19 cellular contexts compared by ENCODE assay signal in genomic region chr3:186382217-186382885, GRCh38. TPM values are rescaled to one million over a fixed set of nuclear protein-coding genes. Genes with fewer than 3 reads are reported as not detected.
A peak's percentile ranks its signal among the peaks of the same experiment; 100 is the strongest.
DNase-seq lines count a peak whose midpoint lies in the region; ATAC-seq, FAIRE-seq and TF ChIP-seq lines count a peak whose summit lies in the region.
"Had no signal": no experiment of that assay in that cellular context is flagged by ENCODE, and none has a peak within 500 bp of the region (broad histone marks: within the 10 kb centered on the region; RNA-seq: fewer than 3 reads in every experiment).

No MANE protein-coding gene starts in this region.

- no peaks in the 10 kb centered on the region for H3K27me3 ChIP-seq in mucosa of stomach (ENCODE audit: control insufficient read depth, insufficient read depth, low read length)
- H3K27me3 ChIP-seq: breast epithelium, testis had no signal

- H3K4me3 ChIP-seq in mucosa of stomach (ENCODE audit: low read length) = peak overlapping the region; percentile 9
- H3K4me3 ChIP-seq: breast epithelium, testis had no signal

- POLR2A ChIA-PET in activated B cell treated with CpG ODN at 0.5 μM for 24 hours (lab: Charles Lee) = no interaction called here

- H3K9ac ChIP-seq in mucosa of stomach (ENCODE audit: low read length) = no peak overlapping the region

- CTCF ChIA-PET in activated B cell treated with CpG ODN at 0.5 μM for 24 hours (lab: Charles Lee) = no interaction called here

- ATAC-seq in GM21423 (IDR thresholded peaks at IDR 0.05; ENCODE audit: unreplicated experiment) = peak; percentile 70
- ATAC-seq in activated B cell treated with CpG ODN at 0.5 μM for 24 hours (ENCODE audit: low read depth) = no peak
- no peak for ATAC-seq in natural killer cell
- ATAC-seq in GM21786 (IDR thresholded peaks at IDR 0.05; ENCODE audit: unreplicated experiment) = no peak

- no peak overlapping the region for H3K27ac Mint-ChIP-seq in activated B cell treated with CpG ODN at 0.5 μM for 24 hours
- H3K27ac Mint-ChIP-seq in natural killer cell = no peak overlapping the region
- H3K27ac Mint-ChIP-seq: activated T-cell treated with anti-CD3 and anti-CD28 coated beads, Interleukin-2, amount 50 U/mL, for 24 hours; nephron progenitor cell had no signal

- H3K4me3 Mint-ChIP-seq in activated B cell treated with CpG ODN at 0.5 μM for 24 hours = peak overlapping the region; percentile 19
- no peak overlapping the region for H3K4me3 Mint-ChIP-seq in natural killer cell
- H3K4me3 Mint-ChIP-seq: activated T-cell treated with anti-CD3 and anti-CD28 coated beads, Interleukin-2, amount 50 U/mL, for 24 hours; nephron progenitor cell had no signal

- TF ChIP-seq CTCF in activated B cell treated with CpG ODN at 0.5 μM for 24 hours (IDR thresholded peaks at IDR 0.05) = no peak
- no peak for TF ChIP-seq CTCF in natural killer cell (IDR thresholded peaks at IDR 0.05)

- H3K36me3 Mint-ChIP-seq in activated B cell treated with CpG ODN at 0.5 μM for 24 hours (ENCODE audit: low read depth) (no peaks in the 10 kb centered on the region), natural killer cell (no peaks in the 10 kb centered on the region)

- no peak for FAIRE-seq in HTR-8/SVneo (lab: Jason Lieb, UNC)

- H3K27me3 Mint-ChIP-seq in activated B cell treated with CpG ODN at 0.5 μM for 24 hours (no peaks in the 10 kb centered on the region), natural killer cell (ENCODE audit: low read depth in 2 of 2) (peaks cover 8 to 9% of the 10 kb centered on the region in 2 donors)

- DNase-seq in DMS53 treated with DMSO at 0.1 percent for 48 hours (lab: John Stamatoyannopoulos, UW; ENCODE audit: unreplicated experiment) (peak; percentile 45), activated B cell treated with CpG ODN at 0.5 μM for 24 hours (no peak), HTR-8/SVneo (ENCODE audit: insufficient read length, low spot score) (no peak), natural killer cell (no peak), OCI-M2 (lab: John Stamatoyannopoulos, UW; ENCODE audit: unreplicated experiment) (no peak)
- DNase-seq: activated CD4-positive, alpha-beta T cell treated with anti-CD3 and anti-CD28 coated beads, Interleukin-2, amount 50 U/mL, for 1 hour; activated T-cell treated with anti-CD3 and anti-CD28 coated beads, Interleukin-2, amount 50 U/mL, for 24 hours; AML-193; effector memory CD4-positive, alpha-beta T cell; GOT3; IMR-90; nephron progenitor cell; stimulated activated CD4-positive, alpha-beta T cell treated with anti-CD3 and anti-CD28 coated beads, Interleukin-2, amount 100 ng/mL, for 48 hours; stimulated activated CD8-positive, alpha-beta memory T cell treated with anti-CD3 and anti-CD28 coated beads, Interleukin-4, amount 100 ng/mL, for 48 hours; testis had no signal

- H3K9me3 ChIP-seq in mucosa of stomach (ENCODE audit: control insufficient read depth, low read length) = no peaks in the 10 kb centered on the region
- H3K9me3 ChIP-seq: breast epithelium, testis had no signal

- H3K4me1 Mint-ChIP-seq in activated B cell treated with CpG ODN at 0.5 μM for 24 hours (peaks cover 21% of the 10 kb centered on the region), natural killer cell (no peaks in the 10 kb centered on the region)

- peaks cover 30% of the 10 kb centered on the region for H3K4me1 ChIP-seq in mucosa of stomach (ENCODE audit: control insufficient read depth, insufficient read depth, low read length)
- H3K4me1 ChIP-seq: breast epithelium had no signal

- intact Hi-C loops in activated B cell treated with CpG ODN at 0.5 μM for 24 hours (cut with micrococcal nuclease) (no loop called here), natural killer cell (cut with micrococcal nuclease) (no loop called here)

- H3K9me3 Mint-ChIP-seq in activated B cell treated with CpG ODN at 0.5 μM for 24 hours = no peaks in the 10 kb centered on the region
- peaks cover 0 to 5% of the 10 kb centered on the region in 2 donors for H3K9me3 Mint-ChIP-seq in natural killer cell
- H3K9me3 Mint-ChIP-seq: activated T-cell treated with anti-CD3 and anti-CD28 coated beads, Interleukin-2, amount 50 U/mL, for 24 hours had no signal

- no peaks in the 10 kb centered on the region for H3K36me3 ChIP-seq in mucosa of stomach (ENCODE audit: control insufficient read depth, insufficient read depth, low read length)
- H3K36me3 ChIP-seq: breast epithelium had no signal

RNA-seq across cellular contexts. Expression of gene DGKG, which starts 20.3 kb away (rescaled TPM):
- total RNA-seq in activated B cell treated with CpG ODN at 0.5 μM for 24 hours (3.9 and 4.2 TPM in 2 replicates), natural killer cell (1 to 10 TPM in 1 of 3 donors, under 1 TPM in 2; 0.25 to 1.6 (median 0.63) TPM)
